Comparison of ENCODE assay signal across 9 cellular contexts in the genomic region with DNA sequence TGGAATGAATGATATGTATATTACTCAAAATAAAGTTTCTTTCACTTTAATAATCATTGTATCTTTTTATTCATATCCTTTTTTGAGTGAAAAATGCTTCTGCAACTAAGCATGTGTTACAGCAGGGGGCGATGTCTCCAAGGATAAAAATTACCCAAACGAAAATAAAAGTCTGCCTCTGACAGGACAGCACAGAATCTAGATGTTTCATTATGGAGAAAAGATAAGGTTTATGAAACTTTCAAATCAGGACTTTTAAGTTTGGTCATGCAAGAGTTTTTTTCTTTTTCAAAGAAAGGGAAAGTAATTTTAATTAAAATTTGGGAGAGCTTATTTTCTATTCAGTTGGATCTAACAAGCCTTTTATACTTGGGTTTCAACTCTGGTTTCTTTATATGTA. TPM values are rescaled to one million over a fixed set of nuclear protein-coding genes. Genes with fewer than 3 reads are reported as not detected.
DNase-seq lines count a peak whose midpoint lies in the region; ATAC-seq and TF ChIP-seq lines count a peak whose summit lies in the region.
"Had no signal": no experiment of that assay in that cellular context is flagged by ENCODE, and none has a peak within 500 bp of the region (broad histone marks: within the 10 kb centered on the region; RNA-seq: fewer than 3 reads in every experiment).

No MANE protein-coding gene starts in this region.

- H3K4me3 ChIP-seq in fibroblast of villous mesenchyme (ENCODE audit: low read depth, low read length): no peak overlapping the region
- H3K4me3 ChIP-seq: BLaER1 had no signal

- DNase-seq in DMS 273 (lab: John Stamatoyannopoulos, UW; ENCODE audit: unreplicated experiment) (peak; percentile 69), DMS 273 treated with DMSO at 0.1 percent for 48 hours (lab: John Stamatoyannopoulos, UW) (no peak), NAMALWA (ENCODE audit: low spot score) (peak; percentile 71), activated B cell treated with CpG ODN at 0.5 μM for 24 hours (no peak), fibroblast of villous mesenchyme (ENCODE audit: low read depth) (peak; percentile 81), pons (ENCODE audit: low spot score) (peak; percentile 73)
- DNase-seq in stimulated activated effector memory CD8-positive, alpha-beta T cell treated with anti-CD3 and anti-CD28 coated beads, Interleukin-12 subunit alpha, Interleukin-12 subunit beta, amount 100 ng/mL, for 72 hours (ENCODE audit: low spot score in 2 of 2): no peak

- peak; percentile 44 for ATAC-seq in GM21390 (IDR thresholded peaks at IDR 0.05; ENCODE audit: unreplicated experiment)
- ATAC-seq in activated B cell treated with CpG ODN at 0.5 μM for 24 hours (ENCODE audit: low read depth): peak; percentile 60
- ATAC-seq in stimulated activated effector memory CD8-positive, alpha-beta T cell treated with anti-CD3 and anti-CD28 coated beads, Interleukin-12 subunit alpha, Interleukin-12 subunit beta, amount 100 ng/mL, for 72 hours: no peak

- no peaks in the 10 kb centered on the region for H3K27me3 Mint-ChIP-seq in activated B cell treated with CpG ODN at 0.5 μM for 24 hours

- peaks cover 12% of the 10 kb centered on the region for H3K4me1 Mint-ChIP-seq in activated B cell treated with CpG ODN at 0.5 μM for 24 hours
- H3K4me1 Mint-ChIP-seq in stimulated activated effector memory CD8-positive, alpha-beta T cell treated with anti-CD3 and anti-CD28 coated beads, Interleukin-12 subunit alpha, Interleukin-12 subunit beta, amount 100 ng/mL, for 72 hours: peaks cover 6% of the 10 kb centered on the region

- TF ChIP-seq CTCF in activated B cell treated with CpG ODN at 0.5 μM for 24 hours (IDR thresholded peaks at IDR 0.05): peak; percentile 63
- TF ChIP-seq CTCF in fibroblast of villous mesenchyme (IDR thresholded peaks at IDR 0.05; ENCODE audit: insufficient read depth, low read depth, low read length): peak; percentile 66

- H3K36me3 Mint-ChIP-seq in activated B cell treated with CpG ODN at 0.5 μM for 24 hours (ENCODE audit: low read depth): peaks cover 40% of the 10 kb centered on the region
- peaks cover 56% of the 10 kb centered on the region for H3K36me3 Mint-ChIP-seq in stimulated activated effector memory CD8-positive, alpha-beta T cell treated with anti-CD3 and anti-CD28 coated beads, Interleukin-12 subunit alpha, Interleukin-12 subunit beta, amount 100 ng/mL, for 72 hours

- POLR2A ChIA-PET in activated B cell treated with CpG ODN at 0.5 μM for 24 hours (lab: Charles Lee): no interaction called here

- H3K9me3 Mint-ChIP-seq in activated B cell treated with CpG ODN at 0.5 μM for 24 hours: no peaks in the 10 kb centered on the region
- H3K9me3 Mint-ChIP-seq in stimulated activated effector memory CD8-positive, alpha-beta T cell treated with anti-CD3 and anti-CD28 coated beads, Interleukin-12 subunit alpha, Interleukin-12 subunit beta, amount 100 ng/mL, for 72 hours: no peaks in the 10 kb centered on the region

- intact Hi-C loops in activated B cell treated with CpG ODN at 0.5 μM for 24 hours (cut with micrococcal nuclease): loop anchor here (1.0 kb wide), 6 partner anchors 83 to 551 kb away; a partner anchor contains a TSS

- H3K27ac Mint-ChIP-seq in activated B cell treated with CpG ODN at 0.5 μM for 24 hours: no peak overlapping the region
- no peak overlapping the region for H3K27ac Mint-ChIP-seq in stimulated activated effector memory CD8-positive, alpha-beta T cell treated with anti-CD3 and anti-CD28 coated beads, Interleukin-12 subunit alpha, Interleukin-12 subunit beta, amount 100 ng/mL, for 72 hours

- H3K4me3 Mint-ChIP-seq in activated B cell treated with CpG ODN at 0.5 μM for 24 hours: no peak overlapping the region
- H3K4me3 Mint-ChIP-seq in stimulated activated effector memory CD8-positive, alpha-beta T cell treated with anti-CD3 and anti-CD28 coated beads, Interleukin-12 subunit alpha, Interleukin-12 subunit beta, amount 100 ng/mL, for 72 hours: no peak overlapping the region

- CTCF ChIA-PET in activated B cell treated with CpG ODN at 0.5 μM for 24 hours (lab: Charles Lee): interaction anchor here (0.6 to 5.9 kb wide), 18 partner anchors 9 to 549 kb away, joined by 3 to 92 read pairs (median 4); a partner anchor contains a TSS

RNA-seq across cellular contexts. Expression of a gene that starts 48.4 kb away (rescaled TPM):
- total RNA-seq in activated B cell treated with CpG ODN at 0.5 μM for 24 hours (77.9 and 82.8 TPM in 2 replicates), fibroblast of villous mesenchyme (93.3 and 101 TPM in 2 replicates)

Comparison
In these comparisons a context has a peak if more than half of its experiments do, and no peak if none do; other contexts are left out.
1. DNase-seq: peak in DMS 273 (single experiment), NAMALWA (single experiment), fibroblast of villous mesenchyme (single experiment) and pons (single experiment); none in DMS 273 treated with DMSO at 0.1 percent for 48 hours (single experiment), activated B cell treated with CpG ODN at 0.5 μM for 24 hours (single experiment) and stimulated activated effector memory CD8-positive, alpha-beta T cell treated with anti-CD3 and anti-CD28 coated beads, Interleukin-12 subunit alpha, Interleukin-12 subunit beta, amount 100 ng/mL, for 72 hours (0 of 2).